ENCODE assay signal across 17 cellular contexts in the genomic region with DNA sequence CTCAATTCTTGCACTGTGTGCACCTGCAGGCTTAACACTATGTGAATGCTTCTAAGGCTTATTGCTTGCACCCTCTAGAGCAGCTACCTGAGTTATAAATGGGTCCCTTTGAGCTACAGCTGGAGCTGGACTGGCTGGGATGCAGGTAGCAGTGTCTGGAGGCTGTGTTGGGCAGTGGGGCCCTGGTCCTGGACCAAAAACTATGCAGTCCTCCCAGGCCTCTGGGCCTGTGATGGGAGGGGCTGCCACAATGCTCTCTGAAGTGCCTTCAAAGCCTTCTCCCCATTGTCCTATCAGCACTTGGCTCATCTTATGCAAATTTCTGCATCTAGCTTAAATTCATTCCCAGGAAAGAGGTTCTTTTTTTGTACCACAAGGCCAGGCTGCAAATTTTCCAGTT. TPM values are rescaled to one million over a fixed set of nuclear protein-coding genes. Genes with fewer than 3 reads are reported as not detected.
DNase-seq lines count a peak whose midpoint lies in the region; ATAC-seq, FAIRE-seq and TF ChIP-seq lines count a peak whose summit lies in the region.
"Had no signal": no experiment of that assay in that cellular context is flagged by ENCODE, and none has a peak within 500 bp of the region (broad histone marks: within the 10 kb centered on the region; RNA-seq: fewer than 3 reads in every experiment).

No MANE protein-coding gene starts in this region.

- H3K4me1 Mint-ChIP-seq in effector memory CD8-positive, alpha-beta T cell (ENCODE audit: low read depth in 2 of 2): peaks cover 9 to 30% of the 10 kb centered on the region in 2 donors
- peaks cover 0 to 18% (median 15%) of the 10 kb centered on the region in 7 donors for H3K4me1 Mint-ChIP-seq in naive thymus-derived CD4-positive, alpha-beta T cell

- DNase-seq in GM12891 (ENCODE audit: insufficient read length, low spot score) (no peak), RWPE2 (ENCODE audit: low spot score) (no peak), NCI-H526 (lab: John Stamatoyannopoulos, UW) (no peak), left colon (no peak), globus pallidus (ENCODE audit: low spot score) (no peak)
- no peak for DNase-seq in effector memory CD8-positive, alpha-beta T cell
- no peak for DNase-seq in naive thymus-derived CD4-positive, alpha-beta T cell
- DNase-seq: C1 segment of cervical spinal cord; Calu3; CD4-positive, alpha-beta T cell; DMS 273 treated with DMSO at 0.1 percent for 48 hours; GOT3; H9 had no signal

- TF ChIP-seq CTCF in RWPE2 (IDR thresholded peaks at IDR 0.05; ENCODE audit: poor library complexity, severe bottlenecking): no peak

- H3K27me3 ChIP-seq in RWPE2 (ENCODE audit: insufficient read depth, poor library complexity, severe bottlenecking): no peaks in the 10 kb centered on the region
- H3K27me3 ChIP-seq in naive thymus-derived CD4-positive, alpha-beta T cell (ENCODE audit: control insufficient read depth in 2 of 2, insufficient read depth in 2 of 2, low read length in 2 of 2): no peaks in the 10 kb centered on the region

- no peak overlapping the region for H3K4me3 ChIP-seq in RWPE2 (ENCODE audit: severe bottlenecking)
- no peak overlapping the region for H3K4me3 ChIP-seq in naive thymus-derived CD4-positive, alpha-beta T cell (ENCODE audit: low read length)

- peaks cover 50% of the 10 kb centered on the region for H3K36me3 Mint-ChIP-seq in effector memory CD8-positive, alpha-beta T cell (ENCODE audit: insufficient read depth)
- peaks cover 23 to 58% (median 54%) of the 10 kb centered on the region in 5 donors for H3K36me3 Mint-ChIP-seq in naive thymus-derived CD4-positive, alpha-beta T cell

- H3K4me1 ChIP-seq in RWPE2 (ENCODE audit: insufficient read depth, poor library complexity, severe bottlenecking): no peaks in the 10 kb centered on the region
- H3K4me1 ChIP-seq in naive thymus-derived CD4-positive, alpha-beta T cell (ENCODE audit: control insufficient read depth in 2 of 2, insufficient read depth in 2 of 2, low read length in 2 of 2): no peaks in the 10 kb centered on the region

- CTCF ChIA-PET in naive thymus-derived CD4-positive, alpha-beta T cell (lab: Charles Lee): interaction anchor here (1.2 kb wide), 1 partner anchor 16 kb away, joined by 6 read pairs; no protein-coding TSS in a partner anchor

- H3K27ac Mint-ChIP-seq in effector memory CD8-positive, alpha-beta T cell: peak overlapping the region in 1 of 2 donors; percentile 76
- peak overlapping the region in 1 of 9 donors; percentile 4 for H3K27ac Mint-ChIP-seq in naive thymus-derived CD4-positive, alpha-beta T cell
- H3K27ac Mint-ChIP-seq: B cell; CD4-positive, alpha-beta T cell had no signal

- H3K9me3 Mint-ChIP-seq in effector memory CD8-positive, alpha-beta T cell: no peaks in the 10 kb centered on the region
- H3K9me3 Mint-ChIP-seq in naive thymus-derived CD4-positive, alpha-beta T cell: peaks cover 3 to 37% (median 9%) of the 10 kb centered on the region in 11 donors

- no peak overlapping the region for H3K27ac ChIP-seq in RWPE2 (ENCODE audit: poor library complexity, severe bottlenecking)
- no peak overlapping the region for H3K27ac ChIP-seq in naive thymus-derived CD4-positive, alpha-beta T cell (ENCODE audit: low read depth, low read length)

- intact Hi-C loops in naive thymus-derived CD4-positive, alpha-beta T cell (cut with micrococcal nuclease): no loop called here
- intact Hi-C loops in left colon (cut with DNase I, micrococcal nuclease): no loop called here

- FAIRE-seq in GM12891 (lab: Jason Lieb, UNC): no peak
- FAIRE-seq: A204.1, GM12892, HTR-8/SVneo had no signal

- H3K36me3 ChIP-seq in RWPE2 (ENCODE audit: low read depth): peaks cover 26% of the 10 kb centered on the region
- peaks cover 6 to 19% (median 9%) of the 10 kb centered on the region in 3 experiments for H3K36me3 ChIP-seq in naive thymus-derived CD4-positive, alpha-beta T cell (ENCODE audit: control insufficient read depth in 2 of 3, insufficient read depth in 3 of 3, low read length in 3 of 3)

- ATAC-seq in RWPE2 (ENCODE audit: low read depth): 0 out of 3 replicates have a peak, but pooled peaks have one; percentile 8
- peak; percentile 16 for ATAC-seq in effector memory CD8-positive, alpha-beta T cell (replicated peaks)
- ATAC-seq in naive thymus-derived CD4-positive, alpha-beta T cell: peak; percentile 26
- ATAC-seq in left colon: no peak

- H3K9me3 ChIP-seq in RWPE2 (ENCODE audit: severe bottlenecking): no peaks in the 10 kb centered on the region
- H3K9me3 ChIP-seq in naive thymus-derived CD4-positive, alpha-beta T cell (ENCODE audit: control insufficient read depth in 2 of 3, low read length in 3 of 3): peaks cover 0 to 11% (median 0%) of the 10 kb centered on the region in 3 experiments

- no peaks in the 10 kb centered on the region for H3K27me3 Mint-ChIP-seq in effector memory CD8-positive, alpha-beta T cell
- H3K27me3 Mint-ChIP-seq in naive thymus-derived CD4-positive, alpha-beta T cell: no peaks in the 10 kb centered on the region
- H3K27me3 Mint-ChIP-seq: B cell; CD4-positive, alpha-beta T cell had no signal

- no peak for TF ChIP-seq POLR2A in GM12891 (IDR thresholded peaks at IDR 0.05; ENCODE audit: low read depth, low read length)

- POLR2A ChIA-PET in naive thymus-derived CD4-positive, alpha-beta T cell (lab: Charles Lee): interaction anchor here (1.0 kb wide), 1 partner anchor 18 kb away, joined by 4 read pairs; no protein-coding TSS in a partner anchor

- no peak overlapping the region for H3K4me3 Mint-ChIP-seq in effector memory CD8-positive, alpha-beta T cell
- no peak overlapping the region for H3K4me3 Mint-ChIP-seq in naive thymus-derived CD4-positive, alpha-beta T cell
- H3K4me3 Mint-ChIP-seq: B cell; CD4-positive, alpha-beta T cell; H9 had no signal

TF ChIP-seq in GM12891, 5 proteins besides CTCF, POLR2A, EP300 and RAD21:
- TF ChIP-seq POLR2AphosphoS5 (IDR thresholded peaks at IDR 0.05; ENCODE audit: low read depth, low read length) (0 out of 2 replicates have a peak, but pooled peaks have one; percentile 25), POU2F2 (IDR thresholded peaks at IDR 0.05; ENCODE audit: low read depth, low read length) (no peak)

RNA-seq across cellular contexts. Expression of gene KBTBD2, which starts 26.1 kb away (rescaled TPM):
- polyA plus RNA-seq in GM12891 (2012; ENCODE audit: low read depth, missing spikeins): 10.4 TPM
- 100 to 1,000 TPM in 2 of 5 experiments, 10 to 100 TPM in 3; 46.8 to 116 (median 66.3) TPM for total RNA-seq in naive thymus-derived CD4-positive, alpha-beta T cell
- 10 to 100 TPM; 18.4 to 22.5 TPM for polyA plus RNA-seq in naive thymus-derived CD4-positive, alpha-beta T cell
- total RNA-seq in left colon: 10 to 100 TPM; 22.2 to 25.7 TPM
